22 cellular contexts compared by ENCODE assay signal in the genomic region with DNA sequence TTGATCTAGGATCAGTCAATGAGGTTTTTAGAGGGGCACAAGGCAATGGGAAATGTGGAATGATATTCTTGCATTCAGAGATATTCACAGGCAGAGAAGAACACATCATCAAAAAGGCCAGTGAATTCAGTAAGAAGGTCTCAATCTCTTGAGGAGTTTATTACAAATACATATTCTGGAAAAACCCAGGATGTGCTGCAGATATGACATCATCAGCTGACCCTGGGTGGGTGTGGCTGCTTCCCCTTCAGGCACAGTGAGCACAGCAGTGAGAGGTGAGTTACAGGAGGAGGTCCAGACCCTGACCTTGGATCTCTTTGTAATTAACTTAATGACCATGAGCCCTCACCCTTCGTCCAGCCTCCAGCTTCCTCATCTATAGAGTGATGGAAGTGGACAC.
"Had no signal": no experiment of that assay in that cellular context is flagged by ENCODE, and none has a peak within 500 bp of the region (broad histone marks: within the 10 kb centered on the region; RNA-seq: fewer than 3 reads in every experiment).

No MANE protein-coding gene starts in this region.

- ATAC-seq: foreskin keratinocyte, gastroesophageal sphincter, heart left ventricle, left cardiac atrium, left lung, left ventricle myocardium superior, lower lobe of right lung had no signal

- H3K36me3 ChIP-seq: esophagus muscularis mucosa, gastroesophageal sphincter, heart left ventricle, left lung, lower lobe of right lung had no signal

- H2AFZ ChIP-seq: hepatocyte had no signal

- H3K27me3 ChIP-seq: esophagus muscularis mucosa, foreskin keratinocyte, hepatocyte had no signal

- H3K4me2 ChIP-seq: hepatocyte had no signal

- H3K4me3 ChIP-seq: coronary artery, dorsolateral prefrontal cortex, esophagus muscularis mucosa, gastroesophageal sphincter, heart left ventricle, hepatocyte, left lung, lower lobe of right lung had no signal

- DNase-seq: dermis blood vessel endothelial cell; dorsolateral prefrontal cortex; effector CD4-positive, alpha-beta T cell; effector memory CD4-positive, alpha-beta T cell; foreskin keratinocyte; heart left ventricle; hypothalamus; immature natural killer cell; islet precursor cell; left cardiac atrium; left lung; left ventricle myocardium superior; lower lobe of right lung; mesendoderm; midbrain had no signal

- H3K27ac ChIP-seq: coronary artery, dorsolateral prefrontal cortex, esophagus muscularis mucosa, foreskin keratinocyte, gastroesophageal sphincter, heart left ventricle, hepatocyte, left lung, lower lobe of right lung had no signal

- H3K79me2 ChIP-seq: hepatocyte had no signal

- H3K9me3 ChIP-seq: esophagus muscularis mucosa, gastroesophageal sphincter, heart left ventricle, left lung, lower lobe of right lung had no signal

- H3K4me1 ChIP-seq: esophagus muscularis mucosa, foreskin keratinocyte, gastroesophageal sphincter, heart left ventricle, left lung, lower lobe of right lung had no signal

- FAIRE-seq: colon, endothelial cell of umbilical vein, frontal cortex had no signal
